13 cellular contexts compared by ENCODE assay signal in the genomic region with DNA sequence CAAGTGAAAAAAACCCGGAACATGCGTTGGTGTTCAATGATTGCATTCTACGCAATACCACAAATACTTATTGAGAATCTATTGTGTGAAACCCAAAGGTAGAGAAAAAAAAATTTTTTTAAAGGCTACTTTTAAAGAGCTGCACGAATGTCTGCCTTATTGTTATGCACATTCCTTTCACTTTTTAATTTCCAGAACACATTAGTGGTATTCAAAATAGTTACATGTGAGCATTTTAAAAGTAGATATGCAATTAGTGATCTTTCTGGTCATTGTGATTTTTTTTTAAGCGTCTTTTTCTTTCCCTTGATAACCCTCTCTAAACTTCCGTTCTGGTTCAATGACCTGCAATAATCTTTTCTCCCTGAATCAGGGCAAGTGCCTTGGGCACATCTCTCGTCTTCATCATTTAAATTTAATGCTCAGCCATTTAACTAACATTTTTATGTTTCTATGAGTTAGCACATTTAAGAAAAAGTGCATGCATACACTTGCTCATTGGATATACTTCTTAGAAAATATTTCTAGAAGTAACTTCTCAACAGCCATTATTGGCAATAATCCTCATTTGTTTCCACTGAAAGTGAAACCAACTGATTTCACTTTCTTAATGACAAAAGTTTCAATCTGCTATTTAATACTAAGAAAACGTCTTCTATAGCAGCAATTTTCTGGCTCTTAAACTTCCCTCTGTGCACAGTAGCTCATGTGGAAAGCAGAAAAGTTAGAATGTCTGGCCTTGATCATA.
A peak's percentile ranks its signal among the peaks of the same experiment; 100 is the strongest.
DNase-seq lines count a peak whose midpoint lies in the region; ATAC-seq lines count a peak whose summit lies in the region.
"Had no signal": no experiment of that assay in that cellular context is flagged by ENCODE, and none has a peak within 500 bp of the region (broad histone marks: within the 10 kb centered on the region; RNA-seq: fewer than 3 reads in every experiment).

No MANE protein-coding gene starts in this region.

- H3K79me2 ChIP-seq in mesendoderm (ENCODE audit: control insufficient read depth, insufficient read depth, low read length): no peaks in the 10 kb centered on the region

- H3K4me1 Mint-ChIP-seq in activated CD8-positive, alpha-beta T cell treated with anti-CD3 and anti-CD28 coated beads, Interleukin-2, amount 10 ng/mL, durations not matched to agents 7 days and 5 days (ENCODE audit: low read depth): no peaks in the 10 kb centered on the region
- H3K4me1 Mint-ChIP-seq: activated B cell treated with CpG ODN at 0.5 μM for 24 hours had no signal

- WGBS in mesendoderm (ENCODE audit: extremely low coverage, insufficient coverage, low lambda C conversion rate): no CpG with 5 or more reads among the region's 8 CpGs

- in situ Hi-C loops in ACHN (cut with HindIII; ENCODE audit: low pct_ligation_motif_present, low pct_unique_long_range_greater_than_20kb, low sequenced_read_pairs): no loop called here

- no peak overlapping the region for H3K4me3 ChIP-seq in mesendoderm (ENCODE audit: low read length)
- H3K4me3 ChIP-seq: cardiac muscle cell had no signal

- H2AK5ac ChIP-seq in mesendoderm (ENCODE audit: low read length): no peak overlapping the region

- no peak overlapping the region for H2BK120ac ChIP-seq in mesendoderm (ENCODE audit: low read depth, low read length)

- no peaks in the 10 kb centered on the region for H3K4me1 ChIP-seq in mesendoderm (ENCODE audit: control insufficient read depth, low read depth, low read length)

- no peak overlapping the region for H2BK5ac ChIP-seq in mesendoderm (ENCODE audit: low read length)

- DNase-seq in ACHN (peak; percentile 1), fibroblast of peridontal ligament (ENCODE audit: extremely low read depth) (peak; percentile 61), middle frontal gyrus (ENCODE audit: extremely low spot score, low spot score) (no peak), GM19240 (ENCODE audit: insufficient read length, low spot score) (no peak), mesendoderm (no peak)
- no peak for DNase-seq in activated CD8-positive, alpha-beta T cell treated with anti-CD3 and anti-CD28 coated beads, Interleukin-2, amount 10 ng/mL, durations not matched to agents 7 days and 5 days
- DNase-seq: activated B cell treated with CpG ODN at 0.5 μM for 24 hours; CD8-positive, alpha-beta T cell; NCI-H1930 had no signal

- no peaks in the 10 kb centered on the region for H3K27me3 ChIP-seq in mesendoderm (ENCODE audit: insufficient read depth, low read length, poor library complexity)
- H3K27me3 ChIP-seq: cardiac muscle cell had no signal

- no peak overlapping the region for H4K5ac ChIP-seq in mesendoderm (ENCODE audit: low read length)

- H3K23ac ChIP-seq in mesendoderm (ENCODE audit: low read length): no peak overlapping the region

- CTCF ChIA-PET in activated CD8-positive, alpha-beta T cell treated with anti-CD3 and anti-CD28 coated beads, Interleukin-2, amount 10 ng/mL, durations not matched to agents 7 days and 5 days (lab: Charles Lee): no interaction called here

- H4K8ac ChIP-seq in mesendoderm (ENCODE audit: low read depth, low read length): no peak overlapping the region

- H3K36me3 ChIP-seq in mesendoderm (ENCODE audit: control insufficient read depth, insufficient read depth, low read length): no peaks in the 10 kb centered on the region
- H3K36me3 ChIP-seq: cardiac muscle cell had no signal

- no peak overlapping the region for H3K4ac ChIP-seq in mesendoderm (ENCODE audit: low read depth, low read length)

- H3K4me3 Mint-ChIP-seq in activated CD8-positive, alpha-beta T cell treated with anti-CD3 and anti-CD28 coated beads, Interleukin-2, amount 10 ng/mL, durations not matched to agents 7 days and 5 days: no peak overlapping the region
- H3K4me3 Mint-ChIP-seq: activated B cell treated with CpG ODN at 0.5 μM for 24 hours; CD8-positive, alpha-beta T cell had no signal

- H3K4me2 ChIP-seq in mesendoderm (ENCODE audit: low read length): no peak overlapping the region

- no peaks in the 10 kb centered on the region for H3K36me3 Mint-ChIP-seq in activated CD8-positive, alpha-beta T cell treated with anti-CD3 and anti-CD28 coated beads, Interleukin-2, amount 10 ng/mL, durations not matched to agents 7 days and 5 days (ENCODE audit: low read depth)
- H3K36me3 Mint-ChIP-seq: CD8-positive, alpha-beta T cell had no signal

- H3K56ac ChIP-seq in mesendoderm (ENCODE audit: low read length): no peak overlapping the region

- ATAC-seq in GM19452 (IDR thresholded peaks at IDR 0.05; ENCODE audit: unreplicated experiment): peak; percentile 83
- peak; percentile 85 for ATAC-seq in HG03442 (IDR thresholded peaks at IDR 0.05; ENCODE audit: unreplicated experiment)
- ATAC-seq in activated CD8-positive, alpha-beta T cell treated with anti-CD3 and anti-CD28 coated beads, Interleukin-2, amount 10 ng/mL, durations not matched to agents 7 days and 5 days: no peak
- ATAC-seq: CD8-positive, alpha-beta T cell; HCT116 had no signal

- H3K18ac ChIP-seq in mesendoderm (ENCODE audit: low read length): no peak overlapping the region

- H3K27me3 Mint-ChIP-seq in activated CD8-positive, alpha-beta T cell treated with anti-CD3 and anti-CD28 coated beads, Interleukin-2, amount 10 ng/mL, durations not matched to agents 7 days and 5 days (ENCODE audit: low read depth): no peaks in the 10 kb centered on the region
- H3K27me3 Mint-ChIP-seq: activated B cell treated with CpG ODN at 0.5 μM for 24 hours had no signal

- no peaks in the 10 kb centered on the region for H3K79me1 ChIP-seq in mesendoderm (ENCODE audit: low read length)

- H3K27ac ChIP-seq in mesendoderm (ENCODE audit: low read depth, low read length): no peak overlapping the region
- H3K27ac ChIP-seq: cardiac muscle cell had no signal

- H2BK15ac ChIP-seq in mesendoderm (replicated peaks; ENCODE audit: low read depth): no peak overlapping the region

- H3K27ac Mint-ChIP-seq in activated CD8-positive, alpha-beta T cell treated with anti-CD3 and anti-CD28 coated beads, Interleukin-2, amount 10 ng/mL, durations not matched to agents 7 days and 5 days: no peak overlapping the region
- H3K27ac Mint-ChIP-seq: activated B cell treated with CpG ODN at 0.5 μM for 24 hours; CD8-positive, alpha-beta T cell had no signal

- POLR2A ChIA-PET in activated CD8-positive, alpha-beta T cell treated with anti-CD3 and anti-CD28 coated beads, Interleukin-2, amount 10 ng/mL, durations not matched to agents 7 days and 5 days (lab: Charles Lee): no interaction called here

- no peaks in the 10 kb centered on the region for H3K9me3 Mint-ChIP-seq in activated CD8-positive, alpha-beta T cell treated with anti-CD3 and anti-CD28 coated beads, Interleukin-2, amount 10 ng/mL, durations not matched to agents 7 days and 5 days (ENCODE audit: insufficient read depth)
- H3K9me3 Mint-ChIP-seq: CD8-positive, alpha-beta T cell had no signal

- no peak overlapping the region for H3K9ac ChIP-seq in mesendoderm (ENCODE audit: low read length)

Comparison
In these comparisons a context has a peak if more than half of its experiments do, and no peak if none do; other contexts are left out.
1. DNase-seq: peak in ACHN (single experiment) and fibroblast of peridontal ligament (single experiment); none in middle frontal gyrus (single experiment), activated CD8-positive, alpha-beta T cell treated with anti-CD3 and anti-CD28 coated beads, Interleukin-2, amount 10 ng/mL, durations not matched to agents 7 days and 5 days (single experiment), GM19240 (single experiment) and mesendoderm (single experiment).